Comparison of ENCODE assay signal across 16 cellular contexts in genomic region chr2:20343128-20343527, GRCh38. TPM values are rescaled to one million over a fixed set of nuclear protein-coding genes. Genes with fewer than 3 reads are reported as not detected.
DNase-seq lines count a peak whose midpoint lies in the region; ATAC-seq, FAIRE-seq and TF ChIP-seq lines count a peak whose summit lies in the region.
"Had no signal": no experiment of that assay in that cellular context is flagged by ENCODE, and none has a peak within 500 bp of the region (broad histone marks: within the 10 kb centered on the region; RNA-seq: fewer than 3 reads in every experiment).

No MANE protein-coding gene starts in this region.

- ATAC-seq in CD4-positive, CD25-positive, alpha-beta regulatory T cell (ENCODE audit: low read depth in 2 of 2), result no peak
- ATAC-seq in HG02798 (IDR thresholded peaks at IDR 0.05; ENCODE audit: poor library complexity, unreplicated experiment), result no peak

- no peaks in the 10 kb centered on the region for H3K9me3 ChIP-seq in CD4-positive, CD25-positive, alpha-beta regulatory T cell (ENCODE audit: control insufficient read depth in 2 of 2, low read length in 2 of 2)
- H3K9me3 ChIP-seq: esophagus squamous epithelium, Peyer's patch had no signal

- no peak for TF ChIP-seq CTCF in Calu3 (IDR thresholded peaks at IDR 0.05; ENCODE audit: unreplicated experiment)
- no peak for TF ChIP-seq CTCF in RWPE1 (conservative IDR thresholded peaks at IDR 0.05; ENCODE audit: low read depth)

- peaks cover 8% of the 10 kb centered on the region for H3K36me3 ChIP-seq in CD4-positive, CD25-positive, alpha-beta regulatory T cell (ENCODE audit: control insufficient read depth, insufficient read depth, low read length)
- H3K36me3 ChIP-seq: Peyer's patch had no signal

- H3K9me3 Mint-ChIP-seq in CD4-positive, CD25-positive, alpha-beta regulatory T cell, result no peaks in the 10 kb centered on the region
- no peaks in the 10 kb centered on the region for H3K9me3 Mint-ChIP-seq in Calu3 (ENCODE audit: low read depth, unreplicated experiment)
- H3K9me3 Mint-ChIP-seq: activated T-helper 2 cell treated with anti-CD3 and anti-CD28 coated beads, Interferon-gamma antibody, Interleukin-2, Interleukin-4, amounts not matched to agents 10 μg/mL and 5 μg/mL and 100 μg/mL, durations not matched to agents 14 hours and 24 hours and 36 hours had no signal

- H3K4me1 ChIP-seq in CD4-positive, CD25-positive, alpha-beta regulatory T cell (ENCODE audit: control insufficient read depth, insufficient read depth, low read length, poor library complexity, severe bottlenecking), result peaks cover 73% of the 10 kb centered on the region

- no peaks in the 10 kb centered on the region for H3K27me3 Mint-ChIP-seq in CD4-positive, CD25-positive, alpha-beta regulatory T cell
- H3K27me3 Mint-ChIP-seq in Calu3 (ENCODE audit: unreplicated experiment), result no peaks in the 10 kb centered on the region

- no peak overlapping the region for H3K27ac ChIP-seq in CD4-positive, CD25-positive, alpha-beta regulatory T cell (ENCODE audit: insufficient read depth, low read length, poor library complexity, severe bottlenecking)
- H3K27ac ChIP-seq in RWPE1, result no peak overlapping the region; the same call in 1 of the 2 replicates
- H3K27ac ChIP-seq: BLaER1, esophagus squamous epithelium, KMS-11, Peyer's patch had no signal

- CTCF ChIA-PET in Calu3 (lab: Charles Lee) (interaction anchor here (0.7 to 1.2 kb wide), 3 partner anchors 15 to 556 kb away, joined by 3 to 5 read pairs (median 3); no protein-coding TSS in a partner anchor), RWPE1 (lab: Yijun Ruan, JAX) (interaction anchor here (1.0 to 1.3 kb wide), 3 partner anchors 11 to 308 kb away, joined by 3 read pairs; partner anchors contain the start of gene HS1BP3)

- no peaks in the 10 kb centered on the region for H3K27me3 ChIP-seq in CD4-positive, CD25-positive, alpha-beta regulatory T cell (ENCODE audit: control insufficient read depth, insufficient read depth, low read length)
- H3K27me3 ChIP-seq: BLaER1, esophagus squamous epithelium, Peyer's patch had no signal

- H3K4me3 ChIP-seq in CD4-positive, CD25-positive, alpha-beta regulatory T cell (ENCODE audit: low read depth, low read length), result peak overlapping the region; percentile 4
- H3K4me3 ChIP-seq: BLaER1, esophagus squamous epithelium, Peyer's patch had no signal

- POLR2A ChIA-PET in RWPE1 (lab: Yijun Ruan, JAX; ENCODE audit: low non-redundant PET), result no interaction called here

- H3K4me3 Mint-ChIP-seq in CD4-positive, CD25-positive, alpha-beta regulatory T cell, result peak overlapping the region in 2 of 4 donors; percentile 26 to 76
- H3K4me3 Mint-ChIP-seq in Calu3 (ENCODE audit: low read depth, unreplicated experiment), result no peak overlapping the region

- no peak for DNase-seq in CD4-positive, CD25-positive, alpha-beta regulatory T cell
- DNase-seq in Calu3 (peak; percentile 21), RCC 7860 (ENCODE audit: low spot score) (no peak), glomerular visceral epithelial cell (ENCODE audit: extremely low spot score) (peak; percentile 25), RWPE1 (ENCODE audit: low spot score) (no peak), hepatic stellate cell (ENCODE audit: low spot score) (no peak)
- DNase-seq: activated CD4-positive, CD25-positive, alpha-beta regulatory T cell; esophagus squamous epithelium; hippocampal formation; NCI-H1694 treated with DMSO at 0.1 percent for 48 hours; NCI-H510A treated with DMSO at 0.1 percent for 48 hours; Peyer's patch had no signal

- H3K27ac Mint-ChIP-seq in CD4-positive, CD25-positive, alpha-beta regulatory T cell, result no peak overlapping the region
- H3K27ac Mint-ChIP-seq in Calu3 (ENCODE audit: unreplicated experiment), result no peak overlapping the region
- H3K27ac Mint-ChIP-seq: activated T-helper 2 cell treated with anti-CD3 and anti-CD28 coated beads, Interferon-gamma antibody, Interleukin-2, Interleukin-4, amounts not matched to agents 10 μg/mL and 5 μg/mL and 100 μg/mL, durations not matched to agents 14 hours and 24 hours and 36 hours had no signal

- intact Hi-C loops in Calu3 (cut with micrococcal nuclease; ENCODE audit: unreplicated experiment), result no loop called here

- peaks cover 51 to 90% (median 75%) of the 10 kb centered on the region in 4 donors for H3K4me1 Mint-ChIP-seq in CD4-positive, CD25-positive, alpha-beta regulatory T cell
- peaks cover 35% of the 10 kb centered on the region for H3K4me1 Mint-ChIP-seq in Calu3 (ENCODE audit: low read depth, unreplicated experiment)

- no TSS peak for BruUV-seq in Calu3 (replicated peaks; lab: Mats Ljungman, UMichigan)

- peak; percentile 52 for FAIRE-seq in RCC 7860 (lab: Jason Lieb, UNC)

- H3K36me3 Mint-ChIP-seq in CD4-positive, CD25-positive, alpha-beta regulatory T cell, result peaks cover 3% of the 10 kb centered on the region
- H3K36me3 Mint-ChIP-seq in Calu3 (ENCODE audit: insufficient read depth, unreplicated experiment), result peaks cover 14% of the 10 kb centered on the region

RNA-seq across cellular contexts. Expression of gene PUM2, which starts 7.5 kb away (rescaled TPM):
- 131 TPM for total RNA-seq in CD4-positive, CD25-positive, alpha-beta regulatory T cell
- polyA plus RNA-seq in CD4-positive, CD25-positive, alpha-beta regulatory T cell, result 10 to 100 TPM; 15.1 to 19.9 (median 18.9) TPM
- total RNA-seq in Calu3 (2022), result 96.8 and 106 TPM in 2 replicates

Comparison
In these comparisons a context has a peak if more than half of its experiments do, and no peak if none do; other contexts are left out.
1. DNase-seq: peak in Calu3 (single experiment) and glomerular visceral epithelial cell (single experiment); none in CD4-positive, CD25-positive, alpha-beta regulatory T cell (0 of 3), RCC 7860 (single experiment), RWPE1 (single experiment) and hepatic stellate cell (single experiment).